Comparison of ENCODE assay signal across 10 cellular contexts in the genomic region with DNA sequence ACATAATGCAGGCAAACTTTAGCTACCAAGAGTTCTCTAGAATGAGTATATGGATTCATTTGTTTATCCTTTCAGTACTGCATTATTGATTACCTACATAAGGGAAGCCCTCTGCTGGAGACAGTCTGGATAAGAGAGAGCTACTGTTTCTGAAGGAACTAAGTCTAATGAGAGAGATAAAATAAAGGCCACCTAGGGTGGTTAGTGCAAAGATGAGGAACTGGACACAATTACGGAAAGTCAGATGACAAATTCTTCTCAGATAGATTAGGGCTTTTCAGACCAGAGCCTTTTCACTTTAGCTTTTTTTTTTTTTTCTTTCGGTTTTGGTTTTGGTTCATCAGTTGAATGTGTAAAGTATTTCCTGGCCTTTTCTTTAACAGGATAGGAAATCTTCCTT. TPM values are rescaled to one million over a fixed set of nuclear protein-coding genes. Genes with fewer than 3 reads are reported as not detected.
DNase-seq lines count a peak whose midpoint lies in the region; ATAC-seq and TF ChIP-seq lines count a peak whose summit lies in the region.
"Had no signal": no experiment of that assay in that cellular context is flagged by ENCODE, and none has a peak within 500 bp of the region (broad histone marks: within the 10 kb centered on the region; RNA-seq: fewer than 3 reads in every experiment).

No MANE protein-coding gene starts in this region.

- DNase-seq in left lung (no peak), NCI-H1417 (lab: John Stamatoyannopoulos, UW) (no peak), HAP-1 (ENCODE audit: low spot score in 2 of 2) (no peak), NCI-H128 (lab: John Stamatoyannopoulos, UW; ENCODE audit: unreplicated experiment) (no peak)

- H3K9me3 ChIP-seq in left lung (no peaks in the 10 kb centered on the region), HAP-1 (no peaks in the 10 kb centered on the region)

- ATAC-seq in GM18511 (IDR thresholded peaks at IDR 0.05; ENCODE audit: unreplicated experiment): peak; percentile 81
- peak; percentile 77 for ATAC-seq in GM21576 (IDR thresholded peaks at IDR 0.05; ENCODE audit: unreplicated experiment)
- peak; percentile 77 for ATAC-seq in HG03565 (IDR thresholded peaks at IDR 0.05; ENCODE audit: unreplicated experiment)
- ATAC-seq in left lung: peak; percentile 19
- ATAC-seq in esophagus mucosa: no peak

- H3K36me3 ChIP-seq in left lung (no peaks in the 10 kb centered on the region), HAP-1 (replicated peaks) (no peaks in the 10 kb centered on the region)
- H3K36me3 ChIP-seq: cardiac muscle cell had no signal

- H3K4me1 ChIP-seq in left lung (peaks cover 0 to 4% of the 10 kb centered on the region in 2 donors), HAP-1 (no peaks in the 10 kb centered on the region)

- no peak for TF ChIP-seq CTCF in left lung (IDR thresholded peaks at IDR 0.05)

- H3K27ac ChIP-seq in left lung: no peak overlapping the region
- H3K27ac ChIP-seq: cardiac muscle cell, GM23248 had no signal

- H3K27me3 ChIP-seq in left lung (no peaks in the 10 kb centered on the region), HAP-1 (ENCODE audit: low read depth) (no peaks in the 10 kb centered on the region)
- H3K27me3 ChIP-seq: cardiac muscle cell had no signal

- H3K4me3 ChIP-seq in left lung (no peak overlapping the region), HAP-1 (no peak overlapping the region)
- H3K4me3 ChIP-seq: cardiac muscle cell, GM23248 had no signal

- in situ Hi-C loops in HAP-1 (cut with MboI; ENCODE audit: low sequenced_read_pairs): no loop called here

- intact Hi-C loops in left lung (cut with DNase I): no loop called here

RNA-seq across cellular contexts. Expression of a gene that starts 31.3 kb away (rescaled TPM):
- 10 to 100 TPM; 22.7 to 27.1 TPM for total RNA-seq in left lung
- total RNA-seq in esophagus mucosa: 17.7 TPM
